In the genomic region with DNA sequence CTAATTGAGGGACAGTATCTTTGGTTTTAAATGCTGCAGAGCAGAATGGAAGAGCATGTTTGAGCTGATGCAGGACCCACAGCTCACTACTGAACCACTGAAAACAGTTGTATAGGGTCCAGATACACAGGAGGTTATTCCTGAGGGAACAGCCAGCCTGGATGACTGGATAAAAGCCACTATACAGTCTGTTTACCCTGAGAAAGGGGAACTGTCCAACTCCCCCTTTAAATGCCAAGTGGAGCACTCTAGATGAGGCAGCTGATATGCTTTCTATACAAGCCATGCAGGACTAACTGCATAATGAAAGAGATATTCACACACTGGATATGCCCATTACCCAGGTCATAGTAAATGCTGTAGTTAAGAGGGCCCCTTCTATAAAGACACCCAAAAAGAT, we compare ENCODE assay signal across 25 cellular contexts.
"Had no signal": no experiment of that assay in that cellular context is flagged by ENCODE, and none has a peak within 500 bp of the region (broad histone marks: within the 10 kb centered on the region; RNA-seq: fewer than 3 reads in every experiment).

No MANE protein-coding gene starts in this region.

- H3K27ac ChIP-seq: coronary artery, dorsolateral prefrontal cortex, epithelial cell of prostate, foreskin keratinocyte, gastroesophageal sphincter, heart left ventricle, left lung, lower lobe of right lung had no signal

- H3K9me3 ChIP-seq: gastroesophageal sphincter, heart left ventricle, left lung, lower lobe of right lung had no signal

- H3K27me3 ChIP-seq: foreskin keratinocyte, gastroesophageal sphincter, heart left ventricle, left lung had no signal

- H3K36me3 ChIP-seq: gastroesophageal sphincter, heart left ventricle, left lung, lower lobe of right lung had no signal

- H3K4me3 ChIP-seq: coronary artery, dorsolateral prefrontal cortex, gastroesophageal sphincter, heart left ventricle, left lung, lower lobe of right lung had no signal

- DNase-seq: dermis blood vessel endothelial cell; dorsolateral prefrontal cortex; effector CD8-positive, alpha-beta T cell; effector memory CD8-positive, alpha-beta T cell; endodermal cell; erythroblast; foreskin keratinocyte; heart left ventricle; hippocampal formation; left cardiac atrium; left lung; left ventricle myocardium superior; lower lobe of right lung; mesendoderm; midbrain; naive thymus-derived CD4-positive, alpha-beta T cell had no signal

- H3K4me1 ChIP-seq: foreskin keratinocyte, gastroesophageal sphincter, left lung, lower lobe of right lung had no signal

- ATAC-seq: effector memory CD8-positive, alpha-beta T cell; esophagus mucosa; gastroesophageal sphincter; heart left ventricle; left cardiac atrium; left lung; left ventricle myocardium superior; lower lobe of right lung; naive thymus-derived CD4-positive, alpha-beta T cell had no signal

- FAIRE-seq: colon, endometrium, frontal cortex, islet of Langerhans, keratinocyte had no signal
